In genomic region chr2:6224267-6224666, GRCh38 we compare ENCODE assay signal across 13 cellular contexts.
DNase-seq lines count a peak whose midpoint lies in the region; ATAC-seq and TF ChIP-seq lines count a peak whose summit lies in the region.
"Had no signal": no experiment of that assay in that cellular context is flagged by ENCODE, and none has a peak within 500 bp of the region (broad histone marks: within the 10 kb centered on the region; RNA-seq: fewer than 3 reads in every experiment).

No MANE protein-coding gene starts in this region.

- no peak for TF ChIP-seq CTCF in mesothelial cell of epicardium (IDR thresholded peaks at IDR 0.05; ENCODE audit: unreplicated experiment)

- peaks cover 0 to under 1% (median 0%) of the 10 kb centered on the region in 3 donors for H3K27me3 Mint-ChIP-seq in naive B cell
- no peaks in the 10 kb centered on the region for H3K27me3 Mint-ChIP-seq in mesothelial cell of epicardium (ENCODE audit: low read depth)

- peaks cover 21 to 33% (median 32%) of the 10 kb centered on the region in 3 donors for H3K4me1 Mint-ChIP-seq in naive B cell
- H3K4me1 Mint-ChIP-seq in mesothelial cell of epicardium = peaks cover 32% of the 10 kb centered on the region

- DNase-seq in naive B cell (peak; percentile 49), medulla oblongata (ENCODE audit: extremely low spot score) (no peak), NCI-H1092 (lab: John Stamatoyannopoulos, UW) (no peak), mesothelial cell of epicardium (ENCODE audit: low spot score in 2 of 2, unreplicated experiment in 2 of 2) (no peak)
- DNase-seq in activated naive CD4-positive, alpha-beta T cell treated with anti-CD3 and anti-CD28 coated beads, Interleukin-2, amount 50 U/mL, for 16 hours = no peak
- DNase-seq: activated T-cell treated with anti-CD3 and anti-CD28 coated beads, Interleukin-2, amount 50 U/mL, for 72 hours; AML-193; body of pancreas; MG63; transverse colon had no signal

- ATAC-seq in GM18858 (IDR thresholded peaks at IDR 0.05; ENCODE audit: unreplicated experiment) (peak; percentile 79), GM21737 (IDR thresholded peaks at IDR 0.05; ENCODE audit: unreplicated experiment) (peak; percentile 83), HG03378 (IDR thresholded peaks at IDR 0.05; ENCODE audit: unreplicated experiment) (peak; percentile 71), naive B cell (ENCODE audit: low read depth in 2 of 2) (peak; percentile 95 to 98)
- ATAC-seq: activated T-cell treated with anti-CD3 and anti-CD28 coated beads, Interleukin-2, amount 50 U/mL, for 72 hours; body of pancreas had no signal

- H3K4me3 Mint-ChIP-seq in naive B cell (peak overlapping the region in 6 of 8 donors; percentile 1 to 68 (median 38)), mesothelial cell of epicardium (no peak overlapping the region)
- H3K4me3 Mint-ChIP-seq: activated T-cell treated with anti-CD3 and anti-CD28 coated beads, Interleukin-2, amount 50 U/mL, for 72 hours had no signal

- H3K27ac Mint-ChIP-seq in naive B cell (peak overlapping the region in 4 of 6 donors; percentile 3 to 58 (median 14)), mesothelial cell of epicardium (no peak overlapping the region)
- H3K27ac Mint-ChIP-seq: activated T-cell treated with anti-CD3 and anti-CD28 coated beads, Interleukin-2, amount 50 U/mL, for 72 hours had no signal

- no peaks in the 10 kb centered on the region for H3K36me3 Mint-ChIP-seq in naive B cell
- H3K36me3 Mint-ChIP-seq in mesothelial cell of epicardium = no peaks in the 10 kb centered on the region

- H3K9me3 Mint-ChIP-seq in naive B cell (peaks cover 0 to 6% (median 0%) of the 10 kb centered on the region in 7 donors), mesothelial cell of epicardium (peaks cover under 1% of the 10 kb centered on the region)
